Comparison of ENCODE assay signal across 8 cellular contexts in genomic region chr4:112637552-112637866, GRCh38. TPM values are rescaled to one million over a fixed set of nuclear protein-coding genes. Genes with fewer than 3 reads are reported as not detected.
DNase-seq lines count a peak whose midpoint lies in the region; ATAC-seq and TF ChIP-seq lines count a peak whose summit lies in the region.

No MANE protein-coding gene starts in this region.

- peaks cover 16% of the 10 kb centered on the region for H3K36me3 Mint-ChIP-seq in endodermal cell (ENCODE audit: low read depth)

- H3K79me1 ChIP-seq in trophoblast cell (ENCODE audit: low read length): peaks cover 2% of the 10 kb centered on the region

- H3K4me1 ChIP-seq in endodermal cell (ENCODE audit: control insufficient read depth, insufficient read depth, low read length) (peaks cover 5% of the 10 kb centered on the region), trophoblast cell (ENCODE audit: control insufficient read depth in 1 of 2, insufficient read depth in 2 of 2, low read length in 2 of 2) (peaks cover 3 to 6% of the 10 kb centered on the region in 2 experiments)

- no peaks in the 10 kb centered on the region for H3K9me3 Mint-ChIP-seq in endodermal cell

- no peak overlapping the region for H2BK120ac ChIP-seq in trophoblast cell (ENCODE audit: insufficient read depth, low read length, poor library complexity)

- H3K27me3 ChIP-seq in endodermal cell (ENCODE audit: control insufficient read depth, insufficient read depth, low read length, poor library complexity, severe bottlenecking): no peaks in the 10 kb centered on the region
- no peaks in the 10 kb centered on the region for H3K27me3 ChIP-seq in trophoblast cell (ENCODE audit: insufficient read depth, low read length)

- H4K12ac ChIP-seq in trophoblast cell (ENCODE audit: low read depth, low read length): no peak overlapping the region

- H3K79me2 ChIP-seq in trophoblast cell (ENCODE audit: control insufficient read depth, insufficient read depth, low read length, poor library complexity): peaks cover 1% of the 10 kb centered on the region

- ATAC-seq in HG03045 (IDR thresholded peaks at IDR 0.05; ENCODE audit: unreplicated experiment): no peak
- no peak for ATAC-seq in GM18867 (IDR thresholded peaks at IDR 0.05; ENCODE audit: unreplicated experiment)

- DNase-seq in endodermal cell (no peak), trophoblast cell (no peak), hypothalamus (lab: John Stamatoyannopoulos, UW) (no peak), NCI-H1092 treated with DMSO at 0.1 percent for 48 hours (lab: John Stamatoyannopoulos, UW) (no peak)

- no peak overlapping the region for H2AK5ac ChIP-seq in trophoblast cell (ENCODE audit: low read length)

- H3K9ac ChIP-seq in endodermal cell (ENCODE audit: extremely low read depth, low read length, poor library complexity, severe bottlenecking): peak overlapping the region; percentile 92
- H3K9ac ChIP-seq in trophoblast cell (ENCODE audit: low read length): peak overlapping the region; percentile 34

- H3K23ac ChIP-seq in trophoblast cell (ENCODE audit: low read length): no peak overlapping the region

- no peak overlapping the region for H2BK12ac ChIP-seq in trophoblast cell (ENCODE audit: low read length)

- H3K27me3 Mint-ChIP-seq in endodermal cell (ENCODE audit: insufficient read depth): no peaks in the 10 kb centered on the region

- H2BK5ac ChIP-seq in trophoblast cell (ENCODE audit: low read depth, low read length, poor library complexity): no peak overlapping the region

- TF ChIP-seq CTCF in GM12875 (IDR thresholded peaks at IDR 0.05; ENCODE audit: borderline replicate concordance, insufficient read depth, low read depth, low read length): no peak
- no peak for TF ChIP-seq CTCF in endodermal cell (conservative IDR thresholded peaks at IDR 0.05)

- peaks cover 23% of the 10 kb centered on the region for H3K4me1 Mint-ChIP-seq in endodermal cell

- H3K18ac ChIP-seq in trophoblast cell (ENCODE audit: low read length): no peak overlapping the region

- H3K4ac ChIP-seq in trophoblast cell (ENCODE audit: low read depth, low read length): no peak overlapping the region

- 1 to 5% methylated on average over 8 of the region's 8 CpGs for WGBS in endodermal cell (ENCODE audit: insufficient coverage in 1 of 2, insufficient read length in 1 of 2), 2 experiments
- WGBS in trophoblast cell (ENCODE audit: extremely low coverage, insufficient coverage, insufficient read length): no CpG with 5 or more reads among the region's 8 CpGs

- no peak overlapping the region for H3K27ac Mint-ChIP-seq in endodermal cell

- no peak overlapping the region for H3K4me3 Mint-ChIP-seq in endodermal cell

- no peak overlapping the region for H3K14ac ChIP-seq in trophoblast cell (ENCODE audit: low read length)

- peak overlapping the region; percentile 94 for H3K4me3 ChIP-seq in GM12875 (ENCODE audit: low read depth, low read length)
- H3K4me3 ChIP-seq in endodermal cell (ENCODE audit: low read length): peak overlapping the region; percentile 100
- peak overlapping the region; percentile 52 for H3K4me3 ChIP-seq in trophoblast cell (ENCODE audit: low read depth, low read length)

- peak overlapping the region; percentile 33 for H2AFZ ChIP-seq in trophoblast cell (ENCODE audit: insufficient read depth, low read length, poor library complexity)

- peak overlapping the region; percentile 88 for H4K8ac ChIP-seq in trophoblast cell (ENCODE audit: low read depth, low read length)

- H3K36me3 ChIP-seq in KOPT-K1 (ENCODE audit: insufficient read depth, low read length): peaks cover 10% of the 10 kb centered on the region
- H3K36me3 ChIP-seq in endodermal cell (ENCODE audit: control insufficient read depth, insufficient read depth, low read length): peaks cover 9% of the 10 kb centered on the region
- H3K36me3 ChIP-seq in trophoblast cell (ENCODE audit: control insufficient read depth in 1 of 2, insufficient read depth in 2 of 2, low read length in 2 of 2): peaks cover 0 to 2% of the 10 kb centered on the region in 2 experiments

- H4K91ac ChIP-seq in trophoblast cell (ENCODE audit: low read depth, low read length): no peak overlapping the region

- H3K9me3 ChIP-seq in KOPT-K1 (ENCODE audit: insufficient read depth, low read length, poor library complexity, severe bottlenecking): no peaks in the 10 kb centered on the region
- no peaks in the 10 kb centered on the region for H3K9me3 ChIP-seq in endodermal cell (ENCODE audit: control insufficient read depth, low read length)
- H3K9me3 ChIP-seq in trophoblast cell (ENCODE audit: insufficient read depth, low read depth, low read length): no peaks in the 10 kb centered on the region

- H3K4me2 ChIP-seq in trophoblast cell (ENCODE audit: low read length): peak overlapping the region; percentile 71

- peak overlapping the region; percentile 91 for H3K27ac ChIP-seq in KOPT-K1 (ENCODE audit: low read depth, low read length, poor library complexity, severe bottlenecking)
- peak overlapping the region; percentile 93 for H3K27ac ChIP-seq in endodermal cell (ENCODE audit: low read depth, low read length)
- peak overlapping the region; percentile 31 for H3K27ac ChIP-seq in trophoblast cell (ENCODE audit: low read depth, low read length)

RNA-seq across cellular contexts. Expression of gene LARP7, which starts 0.6 kb away (rescaled TPM):
- total RNA-seq in endodermal cell: 10 to 100 TPM; 36.1 to 52.0 TPM
- polyA plus RNA-seq in endodermal cell (2013, experiment 1 of 2): 54.4 TPM
- polyA plus RNA-seq in endodermal cell (2013, experiment 2 of 2): 63.8 TPM
- 65.2 and 67.4 TPM in 2 replicates for polyA plus RNA-seq in trophoblast cell (2013)

RNA-seq across cellular contexts. Expression of gene ZGRF1, which starts 0.8 kb away (rescaled TPM):
- total RNA-seq in endodermal cell: 10 to 100 TPM; 29.1 to 57.3 TPM
- polyA plus RNA-seq in endodermal cell (2013, experiment 1 of 2): 25.4 TPM
- polyA plus RNA-seq in endodermal cell (2013, experiment 2 of 2): 22.2 TPM
- polyA plus RNA-seq in trophoblast cell (2013): 8.4 TPM in 2 replicates

Comparison
In these comparisons a context has a peak if more than half of its experiments do, and no peak if none do; other contexts are left out.
1. H3K27ac ChIP-seq: peak in every context shown above with its lines; median percentile 93 in endodermal cell; 91 in KOPT-K1; 31 in trophoblast cell.